ENCODE assay signal across 25 cellular contexts in the genomic region with DNA sequence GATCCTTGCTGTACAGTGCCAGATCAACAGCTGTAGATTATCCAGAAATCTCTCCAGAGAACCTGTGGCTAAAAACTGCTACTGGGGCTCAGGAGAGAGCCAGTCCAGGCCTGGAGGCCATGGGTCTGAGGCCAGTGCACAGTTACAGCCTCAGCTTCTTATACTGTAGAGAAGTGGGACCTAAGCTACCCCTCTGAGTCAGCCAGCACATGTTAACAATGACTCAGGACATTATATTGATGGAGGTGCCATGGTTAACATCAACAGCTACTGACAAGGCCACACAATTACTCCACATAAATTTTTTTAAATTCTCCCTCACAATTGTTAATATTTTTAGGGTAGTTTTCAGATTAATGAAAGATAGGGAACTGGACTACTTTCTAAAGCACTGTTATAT.
"Had no signal": no experiment of that assay in that cellular context is flagged by ENCODE, and none has a peak within 500 bp of the region (broad histone marks: within the 10 kb centered on the region; RNA-seq: fewer than 3 reads in every experiment).

No MANE protein-coding gene starts in this region.

- H3K4me3 Mint-ChIP-seq: activated CD4-positive, alpha-beta T cell treated with anti-CD3 and anti-CD28 coated beads, Interleukin-2, amount 10 ng/mL, durations not matched to agents 24 days and 14 days; activated CD8-positive, alpha-beta memory T cell treated with anti-CD3 and anti-CD28 coated beads, Interleukin-2, amount 10 ng/mL, durations not matched to agents 7 days and 5 days; activated naive CD4-positive, alpha-beta T cell treated with anti-CD3 and anti-CD28 coated beads, Interleukin-2, amount 50 U/mL, for 24 hours; activated T-cell treated with anti-CD3 and anti-CD28 coated beads, Interleukin-2, amount 50 U/mL, for 24 hours; activated T-helper 1 cell treated with anti-CD3 and anti-CD28 coated beads, Interleukin-12 subunit alpha, Interleukin-12 subunit beta, Interleukin-2, Interleukin-4 antibody, amounts not matched to agents 30 ng/mL and 10 ng/mL and 1 ng/mL, durations not matched to agents 14 hours and 24 hours and 36 hours; brain had no signal

- H3K27ac Mint-ChIP-seq: activated CD4-positive, alpha-beta T cell treated with anti-CD3 and anti-CD28 coated beads, Interleukin-2, amount 10 ng/mL, durations not matched to agents 24 days and 14 days; activated CD8-positive, alpha-beta memory T cell treated with anti-CD3 and anti-CD28 coated beads, Interleukin-2, amount 10 ng/mL, durations not matched to agents 7 days and 5 days; activated naive CD4-positive, alpha-beta T cell treated with anti-CD3 and anti-CD28 coated beads, Interleukin-2, amount 50 U/mL, for 24 hours; activated T-cell treated with anti-CD3 and anti-CD28 coated beads, Interleukin-2, amount 50 U/mL, for 24 hours; activated T-helper 1 cell treated with anti-CD3 and anti-CD28 coated beads, Interleukin-12 subunit alpha, Interleukin-12 subunit beta, Interleukin-2, Interleukin-4 antibody, amounts not matched to agents 30 ng/mL and 10 ng/mL and 1 ng/mL, durations not matched to agents 14 hours and 24 hours and 36 hours; brain had no signal

- H3K4me1 ChIP-seq: SJCRH30 had no signal

- H3K9me3 ChIP-seq: SK-N-SH had no signal

- H3K9me3 Mint-ChIP-seq: activated CD4-positive, alpha-beta T cell treated with anti-CD3 and anti-CD28 coated beads, Interleukin-2, amount 10 ng/mL, durations not matched to agents 24 days and 14 days; activated naive CD4-positive, alpha-beta T cell treated with anti-CD3 and anti-CD28 coated beads, Interleukin-2, amount 50 U/mL, for 24 hours; activated T-cell treated with anti-CD3 and anti-CD28 coated beads, Interleukin-2, amount 50 U/mL, for 24 hours; activated T-helper 1 cell treated with anti-CD3 and anti-CD28 coated beads, Interleukin-12 subunit alpha, Interleukin-12 subunit beta, Interleukin-2, Interleukin-4 antibody, amounts not matched to agents 30 ng/mL and 10 ng/mL and 1 ng/mL, durations not matched to agents 14 hours and 24 hours and 36 hours had no signal

- H3K36me3 ChIP-seq: SJCRH30 had no signal

- DNase-seq: activated CD4-positive, alpha-beta T cell treated with anti-CD3 and anti-CD28 coated beads, Interleukin-2, amount 10 ng/mL, durations not matched to agents 24 days and 14 days; activated CD4-positive, alpha-beta T cell treated with anti-CD3 and anti-CD28 coated beads, Interleukin-2, amount 50 U/mL, for 48 hours; activated CD8-positive, alpha-beta memory T cell treated with anti-CD3 and anti-CD28 coated beads, Interleukin-2, amount 10 ng/mL, durations not matched to agents 7 days and 5 days; activated effector memory CD4-positive, alpha-beta T cell treated with Interleukin-2 at 50 U/mL for 16 hours; activated naive CD4-positive, alpha-beta T cell; activated T-cell treated with anti-CD3 and anti-CD28 coated beads, Interleukin-2, amount 50 U/mL, for 24 hours; amygdala; cerebellar nuclear complex; MM.1S; NCI-H1092; NCI-H1417; NCI-H2029; NCI-H345; NCI-H510A; NCI-H526 treated with DMSO at 0.1 percent for 48 hours; OCI-M1; Right ventricle myocardium superior; SJCRH30; SK-N-SH; T-helper 1 cell had no signal

- ATAC-seq: activated CD8-positive, alpha-beta memory T cell treated with anti-CD3 and anti-CD28 coated beads, Interleukin-2, amount 10 ng/mL, durations not matched to agents 7 days and 5 days; Panc1 had no signal

- H3K4me1 Mint-ChIP-seq: activated CD4-positive, alpha-beta T cell treated with anti-CD3 and anti-CD28 coated beads, Interleukin-2, amount 10 ng/mL, durations not matched to agents 24 days and 14 days; activated CD8-positive, alpha-beta memory T cell treated with anti-CD3 and anti-CD28 coated beads, Interleukin-2, amount 10 ng/mL, durations not matched to agents 7 days and 5 days; activated naive CD4-positive, alpha-beta T cell treated with anti-CD3 and anti-CD28 coated beads, Interleukin-2, amount 50 U/mL, for 24 hours; brain had no signal

- H3K27ac ChIP-seq: RWPE1, SJCRH30 had no signal

- H3K4me3 ChIP-seq: SJCRH30 had no signal

- H3K36me3 Mint-ChIP-seq: activated CD8-positive, alpha-beta memory T cell treated with anti-CD3 and anti-CD28 coated beads, Interleukin-2, amount 10 ng/mL, durations not matched to agents 7 days and 5 days; activated naive CD4-positive, alpha-beta T cell treated with anti-CD3 and anti-CD28 coated beads, Interleukin-2, amount 50 U/mL, for 24 hours; brain had no signal

- H3K27me3 ChIP-seq: SJCRH30 had no signal
